Comparison of ENCODE assay signal across 1 cellular context in the genomic region with DNA sequence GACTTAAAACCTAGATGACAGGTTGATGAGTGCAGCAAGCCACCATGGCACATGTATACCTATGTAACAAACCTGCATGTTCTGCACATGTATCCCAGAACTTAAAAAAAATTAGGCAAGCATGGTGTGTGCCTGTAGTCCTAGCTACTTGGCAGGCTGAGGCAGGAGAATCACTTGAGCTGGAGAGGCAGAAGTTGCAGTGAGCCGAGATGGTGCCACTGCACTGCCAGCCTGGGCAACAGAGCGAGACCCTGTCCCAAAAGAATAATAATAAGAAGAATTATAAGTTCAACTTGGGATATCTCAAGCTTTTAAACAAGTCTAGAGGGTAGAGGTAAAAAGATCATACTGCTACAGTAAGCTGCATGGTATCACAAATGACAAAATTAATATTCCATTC.
TF ChIP-seq lines count a peak whose summit lies in the region.

No MANE protein-coding gene starts in this region.

TF ChIP-seq in GM23338, 12 proteins besides CTCF, POLR2A, EP300 and RAD21 (continued from another document):
- TF ChIP-seq ZNF462 (CRISPR knock-in tag; IDR thresholded peaks at IDR 0.05): no peak
- TF ChIP-seq STAT1 (IDR thresholded peaks at IDR 0.05; ENCODE audit: unreplicated experiment): no peak
- no peak for TF ChIP-seq JUNB (IDR thresholded peaks at IDR 0.05; ENCODE audit: unreplicated experiment)
- no peak for TF ChIP-seq EZH2 (IDR thresholded peaks at IDR 0.05; ENCODE audit: low read depth, unreplicated experiment)
- TF ChIP-seq, protein P1, sequence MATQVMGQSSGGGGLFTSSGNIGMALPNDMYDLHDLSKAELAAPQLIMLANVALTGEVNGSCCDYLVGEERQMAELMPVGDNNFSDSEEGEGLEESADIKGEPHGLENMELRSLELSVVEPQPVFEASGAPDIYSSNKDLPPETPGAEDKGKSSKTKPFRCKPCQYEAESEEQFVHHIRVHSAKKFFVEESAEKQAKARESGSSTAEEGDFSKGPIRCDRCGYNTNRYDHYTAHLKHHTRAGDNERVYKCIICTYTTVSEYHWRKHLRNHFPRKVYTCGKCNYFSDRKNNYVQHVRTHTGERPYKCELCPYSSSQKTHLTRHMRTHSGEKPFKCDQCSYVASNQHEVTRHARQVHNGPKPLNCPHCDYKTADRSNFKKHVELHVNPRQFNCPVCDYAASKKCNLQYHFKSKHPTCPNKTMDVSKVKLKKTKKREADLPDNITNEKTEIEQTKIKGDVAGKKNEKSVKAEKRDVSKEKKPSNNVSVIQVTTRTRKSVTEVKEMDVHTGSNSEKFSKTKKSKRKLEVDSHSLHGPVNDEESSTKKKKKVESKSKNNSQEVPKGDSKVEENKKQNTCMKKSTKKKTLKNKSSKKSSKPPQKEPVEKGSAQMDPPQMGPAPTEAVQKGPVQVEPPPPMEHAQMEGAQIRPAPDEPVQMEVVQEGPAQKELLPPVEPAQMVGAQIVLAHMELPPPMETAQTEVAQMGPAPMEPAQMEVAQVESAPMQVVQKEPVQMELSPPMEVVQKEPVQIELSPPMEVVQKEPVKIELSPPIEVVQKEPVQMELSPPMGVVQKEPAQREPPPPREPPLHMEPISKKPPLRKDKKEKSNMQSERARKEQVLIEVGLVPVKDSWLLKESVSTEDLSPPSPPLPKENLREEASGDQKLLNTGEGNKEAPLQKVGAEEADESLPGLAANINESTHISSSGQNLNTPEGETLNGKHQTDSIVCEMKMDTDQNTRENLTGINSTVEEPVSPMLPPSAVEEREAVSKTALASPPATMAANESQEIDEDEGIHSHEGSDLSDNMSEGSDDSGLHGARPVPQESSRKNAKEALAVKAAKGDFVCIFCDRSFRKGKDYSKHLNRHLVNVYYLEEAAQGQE (IDR thresholded peaks at IDR 0.05; ENCODE audit: unreplicated experiment): no peak
- TF ChIP-seq ZNF331 (CRISPR knock-in tag; IDR thresholded peaks at IDR 0.05; ENCODE audit: low read depth): no peak
- TF ChIP-seq CREB1 (CRISPR knock-in tag; IDR thresholded peaks at IDR 0.05; ENCODE audit: low read depth): no peak
